15 cellular contexts compared by ENCODE assay signal in genomic region chr6:14754636-14755513, GRCh38.
DNase-seq lines count a peak whose midpoint lies in the region; ATAC-seq and TF ChIP-seq lines count a peak whose summit lies in the region.
"Had no signal": no experiment of that assay in that cellular context is flagged by ENCODE, and none has a peak within 500 bp of the region (broad histone marks: within the 10 kb centered on the region; RNA-seq: fewer than 3 reads in every experiment).

No MANE protein-coding gene starts in this region.

- H3K4me1 ChIP-seq in neuronal stem cell (ENCODE audit: control insufficient read depth in 2 of 2, insufficient read depth in 1 of 2, low read depth in 1 of 2, low read length in 2 of 2): peaks cover 3 to 9% of the 10 kb centered on the region in 2 donors
- H3K4me1 ChIP-seq: ascending aorta had no signal

- no peaks in the 10 kb centered on the region for H3K27me3 Mint-ChIP-seq in CD4-positive, alpha-beta T cell

- no peaks in the 10 kb centered on the region for H3K36me3 Mint-ChIP-seq in CD4-positive, alpha-beta T cell (ENCODE audit: low read depth)

- no peak overlapping the region for H3K27ac ChIP-seq in CD4-positive, alpha-beta T cell (ENCODE audit: low read depth, low read length)
- H3K27ac ChIP-seq in neuronal stem cell (replicated peaks; ENCODE audit: low read length): no peak overlapping the region
- H3K27ac ChIP-seq: ascending aorta had no signal

- peaks cover 9% of the 10 kb centered on the region for H3K4me1 Mint-ChIP-seq in CD4-positive, alpha-beta T cell (ENCODE audit: low read depth)

- POLR2A ChIA-PET in CD4-positive, alpha-beta T cell (lab: Charles Lee): no interaction called here

- no peaks in the 10 kb centered on the region for H3K27me3 ChIP-seq in CD4-positive, alpha-beta T cell (ENCODE audit: control insufficient read depth, insufficient read depth, low read length)
- peaks cover 0 to 3% (median 0%) of the 10 kb centered on the region in 3 experiments for H3K27me3 ChIP-seq in neuronal stem cell (ENCODE audit: control insufficient read depth in 3 of 3, insufficient read depth in 3 of 3, low read depth in 1 of 3, low read length in 3 of 3)
- H3K27me3 ChIP-seq: ascending aorta had no signal

- H3K36me3 ChIP-seq in neuronal stem cell (replicated peaks in 1 of 2; ENCODE audit: control insufficient read depth in 2 of 2, insufficient read depth in 2 of 2, low read length in 2 of 2): no peaks in the 10 kb centered on the region
- H3K36me3 ChIP-seq: ascending aorta had no signal

- H3K4me3 ChIP-seq in neuronal stem cell (ENCODE audit: low read length in 2 of 2): no peak overlapping the region
- H3K4me3 ChIP-seq: ascending aorta had no signal

- no peak overlapping the region for H4K8ac ChIP-seq in neuronal stem cell (ENCODE audit: low read depth, low read length)

- intact Hi-C loops in CD4-positive, alpha-beta T cell (cut with DNase I, micrococcal nuclease): no loop called here

- H3K27ac Mint-ChIP-seq in CD4-positive, alpha-beta T cell: peak overlapping the region; percentile 80

- H2BK5ac ChIP-seq in neuronal stem cell (ENCODE audit: low read length): no peak overlapping the region

- no peak overlapping the region for H3K18ac ChIP-seq in neuronal stem cell (ENCODE audit: low read length)

- peak in 2 of 10 experiments; percentile 20 to 27 for DNase-seq in CD4-positive, alpha-beta T cell
- peak; percentile 32 for DNase-seq in activated CD8-positive, alpha-beta memory T cell treated with anti-CD3 and anti-CD28 coated beads, Interleukin-2, amount 50 U/mL, for 4 hours
- DNase-seq in neuronal stem cell (ENCODE audit: low spot score) (no peak), H4 (ENCODE audit: low spot score) (no peak), HuH-7.5 (ENCODE audit: low spot score) (no peak), HuH-7 (ENCODE audit: low spot score) (no peak)
- DNase-seq: DMS153, foreskin melanocyte, KBM-7, NCI-H1694 treated with DMSO at 0.1 percent for 48 hours, retina, SHP77 treated with DMSO at 0.1 percent for 48 hours had no signal

- H3K9ac ChIP-seq in neuronal stem cell (ENCODE audit: low read depth, low read length, poor library complexity): no peak overlapping the region

- H3K4me2 ChIP-seq in neuronal stem cell (ENCODE audit: insufficient read depth, low read length, poor library complexity, severe bottlenecking): no peak overlapping the region

- peak overlapping the region; percentile 58 for H3K4me3 Mint-ChIP-seq in CD4-positive, alpha-beta T cell

- H2BK15ac ChIP-seq in neuronal stem cell (ENCODE audit: low read length): no peak overlapping the region

- H3K4ac ChIP-seq in neuronal stem cell (ENCODE audit: low read length): no peak overlapping the region

- no peak overlapping the region for H2BK12ac ChIP-seq in neuronal stem cell (ENCODE audit: low read length)

- H3K9me3 ChIP-seq in CD4-positive, alpha-beta T cell (ENCODE audit: control insufficient read depth, low read length): no peaks in the 10 kb centered on the region
- peaks cover 0 to 3% of the 10 kb centered on the region in 2 donors for H3K9me3 ChIP-seq in neuronal stem cell (replicated peaks in 1 of 2; ENCODE audit: control insufficient read depth in 2 of 2, insufficient read depth in 1 of 2, low read depth in 1 of 2, low read length in 2 of 2)
- H3K9me3 ChIP-seq: ascending aorta had no signal

- no peak overlapping the region for H2AK5ac ChIP-seq in neuronal stem cell (ENCODE audit: low read depth, low read length)

- no peaks in the 10 kb centered on the region for H3K9me3 Mint-ChIP-seq in CD4-positive, alpha-beta T cell

- H3K23ac ChIP-seq in neuronal stem cell (ENCODE audit: low read depth, low read length, poor library complexity): no peak overlapping the region

- H3K14ac ChIP-seq in neuronal stem cell (ENCODE audit: low read length): no peak overlapping the region

- CTCF ChIA-PET in CD4-positive, alpha-beta T cell (lab: Charles Lee): no interaction called here

- H2AFZ ChIP-seq in neuronal stem cell (ENCODE audit: low read length): peak overlapping the region; percentile 43

- no peak for TF ChIP-seq CTCF in CD4-positive, alpha-beta T cell (IDR thresholded peaks at IDR 0.05)

- H2BK120ac ChIP-seq in neuronal stem cell (ENCODE audit: low read depth, low read length): no peak overlapping the region

- H3K79me1 ChIP-seq in neuronal stem cell (ENCODE audit: low read depth, low read length): no peaks in the 10 kb centered on the region

- peak; percentile 79 for ATAC-seq in CD4-positive, alpha-beta T cell (ENCODE audit: poor library complexity)
- ATAC-seq in HG02870 (IDR thresholded peaks at IDR 0.05; ENCODE audit: unreplicated experiment) (peak; percentile 91), GM21619 (IDR thresholded peaks at IDR 0.05; ENCODE audit: unreplicated experiment) (no peak)

- no peak overlapping the region for H4K91ac ChIP-seq in neuronal stem cell (ENCODE audit: low read depth, low read length, poor library complexity)

- WGBS in neuronal stem cell (ENCODE audit: extremely low coverage in 2 of 2, insufficient read length in 2 of 2, insufficient replicate concordance in 1 of 2), 2 donors: no CpG with 5 or more reads among the region's 22 CpGs
